9 cellular contexts compared by ENCODE assay signal in genomic region chr3:184259878-184260570, GRCh38. TPM values are rescaled to one million over a fixed set of nuclear protein-coding genes. Genes with fewer than 3 reads are reported as not detected.
DNase-seq lines count a peak whose midpoint lies in the region; ATAC-seq lines count a peak whose summit lies in the region.
"Had no signal": no experiment of that assay in that cellular context is flagged by ENCODE, and none has a peak within 500 bp of the region (broad histone marks: within the 10 kb centered on the region; RNA-seq: fewer than 3 reads in every experiment).

No MANE protein-coding gene starts in this region.

- H3K9ac ChIP-seq in Karpas-422 (ENCODE audit: low read length) = peak overlapping the region; percentile 86

- H3K4me1 ChIP-seq in Karpas-422 (ENCODE audit: low read length) = peaks cover 18% of the 10 kb centered on the region

- peaks cover 14% of the 10 kb centered on the region for H3K79me2 ChIP-seq in Karpas-422 (ENCODE audit: low read length)

- H3K27ac Mint-ChIP-seq in activated CD4-positive, alpha-beta memory T cell treated with anti-CD3 and anti-CD28 coated beads for 36 hours = peak overlapping the region; percentile 16
- peak overlapping the region in 4 of 10 donors; percentile 22 to 87 (median 74) for H3K27ac Mint-ChIP-seq in naive thymus-derived CD8-positive, alpha-beta T cell

- peak overlapping the region; percentile 62 for H3K4me3 Mint-ChIP-seq in activated CD4-positive, alpha-beta memory T cell treated with anti-CD3 and anti-CD28 coated beads for 36 hours
- H3K4me3 Mint-ChIP-seq in naive thymus-derived CD8-positive, alpha-beta T cell = peak overlapping the region; percentile 71 to 89 (median 83)

- H3K4me1 Mint-ChIP-seq in activated CD4-positive, alpha-beta memory T cell treated with anti-CD3 and anti-CD28 coated beads for 36 hours (ENCODE audit: low read depth) = peaks cover 25% of the 10 kb centered on the region
- peaks cover 12 to 24% (median 23%) of the 10 kb centered on the region in 4 donors for H3K4me1 Mint-ChIP-seq in naive thymus-derived CD8-positive, alpha-beta T cell

- H3K9me2 ChIP-seq in Karpas-422 (replicated peaks; ENCODE audit: insufficient read depth, low read length) = no peaks in the 10 kb centered on the region

- H3K36me3 ChIP-seq in Karpas-422 (ENCODE audit: insufficient read depth, low read length) = no peaks in the 10 kb centered on the region

- peak overlapping the region; percentile 87 for H3K4me3 ChIP-seq in Karpas-422 (ENCODE audit: low read length)

- CTCF ChIA-PET in activated CD4-positive, alpha-beta memory T cell treated with anti-CD3 and anti-CD28 coated beads for 36 hours (lab: Charles Lee) = interaction anchor here (0.9 to 3.8 kb wide), 3 partner anchors 10 to 38 kb away, joined by 3 to 23 read pairs (median 15); partner anchors contain the start of gene EEF1AKMT4

- peaks cover 19% of the 10 kb centered on the region for H3K27me3 Mint-ChIP-seq in activated CD4-positive, alpha-beta memory T cell treated with anti-CD3 and anti-CD28 coated beads for 36 hours
- H3K27me3 Mint-ChIP-seq in naive thymus-derived CD8-positive, alpha-beta T cell = peaks cover 14 to 49% (median 31%) of the 10 kb centered on the region in 5 donors

- intact Hi-C loops in activated CD4-positive, alpha-beta memory T cell treated with anti-CD3 and anti-CD28 coated beads for 36 hours (cut with micrococcal nuclease) = loop anchor here (2.0 kb wide), 1 partner anchor 39 kb away; the partner anchor contains the start of gene PSMD2

- H3K4me2 ChIP-seq in Karpas-422 (ENCODE audit: low read depth, low read length, poor library complexity, severe bottlenecking) = peak overlapping the region; percentile 92

- no peaks in the 10 kb centered on the region for H3K9me3 Mint-ChIP-seq in activated CD4-positive, alpha-beta memory T cell treated with anti-CD3 and anti-CD28 coated beads for 36 hours
- peaks cover 0 to 4% (median 0%) of the 10 kb centered on the region in 9 donors for H3K9me3 Mint-ChIP-seq in naive thymus-derived CD8-positive, alpha-beta T cell

- ATAC-seq in esophagus mucosa (peak; percentile 39), HG03460 (IDR thresholded peaks at IDR 0.05; ENCODE audit: unreplicated experiment) (no peak), GM19452 (IDR thresholded peaks at IDR 0.05; ENCODE audit: unreplicated experiment) (no peak)
- peak; percentile 66 to 70 for ATAC-seq in naive thymus-derived CD8-positive, alpha-beta T cell

- POLR2A ChIA-PET in activated CD4-positive, alpha-beta memory T cell treated with anti-CD3 and anti-CD28 coated beads for 36 hours (lab: Charles Lee) = no interaction called here
- POLR2A ChIA-PET in naive thymus-derived CD8-positive, alpha-beta T cell (lab: Charles Lee) = interaction anchor here (0.6 to 0.8 kb wide), 2 partner anchors 56 to 110 kb away, joined by 3 to 4 read pairs; no protein-coding TSS in a partner anchor

- H3K36me3 Mint-ChIP-seq in activated CD4-positive, alpha-beta memory T cell treated with anti-CD3 and anti-CD28 coated beads for 36 hours = peaks cover 2% of the 10 kb centered on the region
- peaks cover 5 to 13% (median 9%) of the 10 kb centered on the region in 3 donors for H3K36me3 Mint-ChIP-seq in naive thymus-derived CD8-positive, alpha-beta T cell

- DNase-seq in DMS114 treated with DMSO at 0.1 percent for 48 hours (lab: John Stamatoyannopoulos, UW; ENCODE audit: unreplicated experiment) (peak; percentile 14), Karpas-422 (no peak), NCI-H345 treated with DMSO at 0.1 percent for 48 hours (lab: John Stamatoyannopoulos, UW; ENCODE audit: unreplicated experiment) (no peak)
- DNase-seq in activated CD4-positive, alpha-beta memory T cell treated with anti-CD3 and anti-CD28 coated beads for 36 hours = peak; percentile 46
- peak in 7 of 10 donors; percentile 16 to 63 (median 43) for DNase-seq in naive thymus-derived CD8-positive, alpha-beta T cell

- no peaks in the 10 kb centered on the region for H3K27me3 ChIP-seq in Karpas-422 (ENCODE audit: low read length)

- peaks cover 3% of the 10 kb centered on the region; the same call in 1 of the 2 replicates for H4K20me1 ChIP-seq in Karpas-422 (ENCODE audit: insufficient read depth, low read depth, low read length)

- H2AFZ ChIP-seq in Karpas-422 (ENCODE audit: low read length) = no peak overlapping the region

- no peak overlapping the region for H3K27ac ChIP-seq in Karpas-422 (ENCODE audit: low read length)

- H3K9me3 ChIP-seq in Karpas-422 (ENCODE audit: low read length) = no peaks in the 10 kb centered on the region

RNA-seq across cellular contexts. Expression of gene CAMK2N2, which starts 1.3 kb away (rescaled TPM):
- total RNA-seq in Karpas-422 (2014; rRNA removed; shearing (Covaris generic); ENCODE audit: low replicate concordance) = 5.0 and 9.5 TPM in 2 replicates
- total RNA-seq in activated CD4-positive, alpha-beta memory T cell treated with anti-CD3 and anti-CD28 coated beads for 36 hours = under 1 TPM; 0.21 to 0.51 TPM
- 0.24 TPM for total RNA-seq in esophagus mucosa
- total RNA-seq in naive thymus-derived CD8-positive, alpha-beta T cell = not detected
- polyA plus RNA-seq in naive thymus-derived CD8-positive, alpha-beta T cell = not detected
- total RNA-seq: pulmonary artery endothelial cell had no signal

RNA-seq across cellular contexts. Expression of gene EEF1AKMT4, which starts 10.6 kb away (rescaled TPM):
- 30.3 and 49.6 TPM in 2 replicates for total RNA-seq in Karpas-422 (2014; rRNA removed; shearing (Covaris generic); ENCODE audit: low replicate concordance)
- 1 to 10 TPM; 3.5 to 4.4 TPM for total RNA-seq in activated CD4-positive, alpha-beta memory T cell treated with anti-CD3 and anti-CD28 coated beads for 36 hours
- 7.1 TPM for total RNA-seq in esophagus mucosa
- 1 to 10 TPM; 1.4 to 1.8 TPM for total RNA-seq in naive thymus-derived CD8-positive, alpha-beta T cell
- polyA plus RNA-seq in naive thymus-derived CD8-positive, alpha-beta T cell = 1 to 10 TPM; 3.4 to 4.0 (median 3.5) TPM

RNA-seq across cellular contexts. Expression of gene ALG3, which starts 11.3 kb away (rescaled TPM):
- total RNA-seq in Karpas-422 (2014; rRNA removed; shearing (Covaris generic); ENCODE audit: low replicate concordance) = 80.1 and 108 TPM in 2 replicates
- 10 to 100 TPM; 31.6 to 34.1 TPM for total RNA-seq in activated CD4-positive, alpha-beta memory T cell treated with anti-CD3 and anti-CD28 coated beads for 36 hours
- total RNA-seq in esophagus mucosa = 28.9 TPM
- total RNA-seq in naive thymus-derived CD8-positive, alpha-beta T cell = 10 to 100 TPM; 37.7 to 45.3 TPM
- 10 to 100 TPM; 47.6 to 68.6 (median 49.8) TPM for polyA plus RNA-seq in naive thymus-derived CD8-positive, alpha-beta T cell

RNA-seq across cellular contexts. Expression of gene ECE2, which starts 15.8 kb away (rescaled TPM):
- 0.15 TPM in 1 of 2 replicates, not detected in the other for total RNA-seq in Karpas-422 (2014; rRNA removed; shearing (Covaris generic); ENCODE audit: low replicate concordance)
- total RNA-seq in activated CD4-positive, alpha-beta memory T cell treated with anti-CD3 and anti-CD28 coated beads for 36 hours = not detected
- not detected for total RNA-seq in esophagus mucosa
- total RNA-seq in naive thymus-derived CD8-positive, alpha-beta T cell = not detected
- not detected for polyA plus RNA-seq in naive thymus-derived CD8-positive, alpha-beta T cell
- total RNA-seq: pulmonary artery endothelial cell had no signal

RNA-seq across cellular contexts. Expression of gene VWA5B2, which starts 30.6 kb away (rescaled TPM):
- total RNA-seq in Karpas-422 (2014; rRNA removed; shearing (Covaris generic); ENCODE audit: low replicate concordance) = not detected in 2 replicates
- total RNA-seq in activated CD4-positive, alpha-beta memory T cell treated with anti-CD3 and anti-CD28 coated beads for 36 hours = not detected
- not detected for total RNA-seq in esophagus mucosa
- under 1 TPM in 1 of 2 experiments, not detected in 1; 0.41 TPM for total RNA-seq in naive thymus-derived CD8-positive, alpha-beta T cell
- under 1 TPM in 2 of 3 donors, not detected in 1; 0.12 to 0.23 TPM for polyA plus RNA-seq in naive thymus-derived CD8-positive, alpha-beta T cell
- total RNA-seq: pulmonary artery endothelial cell had no signal

Comparison
In these comparisons a context has a peak if more than half of its experiments do, and no peak if none do; other contexts are left out.
1. DNase-seq: peak in DMS114 treated with DMSO at 0.1 percent for 48 hours (single experiment), activated CD4-positive, alpha-beta memory T cell treated with anti-CD3 and anti-CD28 coated beads for 36 hours (single experiment) and naive thymus-derived CD8-positive, alpha-beta T cell (7 of 10); none in Karpas-422 (single experiment) and NCI-H345 treated with DMSO at 0.1 percent for 48 hours (single experiment).
2. ATAC-seq: peak in esophagus mucosa (single experiment) and naive thymus-derived CD8-positive, alpha-beta T cell (2 of 2); none in HG03460 (single experiment) and GM19452 (single experiment).